Comparison of ENCODE assay signal across 10 cellular contexts in the genomic region with DNA sequence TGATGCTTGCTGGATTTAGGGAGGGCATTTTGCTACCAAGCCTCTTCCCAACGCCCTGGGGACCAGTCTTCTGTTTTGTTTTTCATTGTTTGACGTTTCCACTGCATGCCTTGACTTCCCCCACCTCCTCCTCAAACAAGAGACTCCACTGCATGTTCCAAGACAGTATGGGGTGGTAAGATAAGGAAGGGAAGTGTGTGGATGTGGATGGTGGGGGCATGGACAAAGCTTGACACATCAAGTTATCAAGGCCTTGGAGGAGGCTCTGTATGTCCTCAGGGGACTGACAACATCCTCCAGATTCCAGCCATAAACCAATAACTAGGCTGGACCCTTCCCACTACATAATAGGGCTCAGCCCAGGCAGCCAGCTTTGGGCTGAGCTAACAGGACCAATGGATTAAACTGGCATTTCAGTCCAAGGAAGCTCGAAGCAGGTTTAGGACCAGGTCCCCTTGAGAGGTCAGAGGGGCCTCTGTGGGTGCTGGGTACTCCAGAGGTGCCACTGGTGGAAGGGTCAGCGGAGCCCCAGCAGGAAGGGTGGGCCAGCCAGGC. TPM values are rescaled to one million over a fixed set of nuclear protein-coding genes. Genes with fewer than 3 reads are reported as not detected.
DNase-seq lines count a peak whose midpoint lies in the region; ATAC-seq and TF ChIP-seq lines count a peak whose summit lies in the region.
"Had no signal": no experiment of that assay in that cellular context is flagged by ENCODE, and none has a peak within 500 bp of the region (broad histone marks: within the 10 kb centered on the region; RNA-seq: fewer than 3 reads in every experiment).

No MANE protein-coding gene starts in this region.

- ATAC-seq in heart left ventricle = no peak
- ATAC-seq in left ventricle myocardium superior = no peak
- no peak for ATAC-seq in upper lobe of left lung (ENCODE audit: low FRiP score in 2 of 2)
- no peak for ATAC-seq in HG03460 (IDR thresholded peaks at IDR 0.05; ENCODE audit: unreplicated experiment)

- H3K4me1 ChIP-seq in heart left ventricle (peaks cover 16 to 85% (median 70%) of the 10 kb centered on the region in 12 donors), upper lobe of left lung (peaks cover 55 to 64% (median 59%) of the 10 kb centered on the region in 4 donors)

- H3K4me1 Mint-ChIP-seq in nephron = peaks cover 87% of the 10 kb centered on the region

- no peaks in the 10 kb centered on the region for H3K9me3 ChIP-seq in heart left ventricle
- H3K9me3 ChIP-seq in upper lobe of left lung = no peaks in the 10 kb centered on the region
- H3K9me3 ChIP-seq: SJCRH30 had no signal

- peaks cover 35% of the 10 kb centered on the region for H3K36me3 Mint-ChIP-seq in nephron (ENCODE audit: low read depth)

- H3K27me3 Mint-ChIP-seq in nephron (ENCODE audit: low read depth) = peaks cover 3% of the 10 kb centered on the region

- peak overlapping the region in 1 of 3 experiments; percentile 99 for H3K27ac Mint-ChIP-seq in nephron

- intact Hi-C loops in heart left ventricle (cut with DNase I) (loop anchor here in 6 of 10 donors (5.0 kb wide), 3 partner anchors 35 to 90 kb away; partner anchors contain the start of genes PCDHGC3 (in 5 of the 6) and PCDHGA11 (in 1 of the 6)), left ventricle myocardium superior (cut with micrococcal nuclease) (no loop called here)

- DNase-seq in heart left ventricle (no peak), left ventricle myocardium superior (no peak), upper lobe of left lung (no peak), AG08395 (ENCODE audit: low spot score) (no peak), mesenteric fat pad (ENCODE audit: low spot score) (no peak)

- peak overlapping the region in 2 of 3 experiments; percentile 47 to 55 for H3K4me3 Mint-ChIP-seq in nephron

- H3K27me3 ChIP-seq in heart left ventricle = no peaks in the 10 kb centered on the region
- H3K27me3 ChIP-seq in upper lobe of left lung = no peaks in the 10 kb centered on the region
- H3K27me3 ChIP-seq: cardiac muscle cell, SJCRH30 had no signal

- TF ChIP-seq CTCF in heart left ventricle (IDR thresholded peaks at IDR 0.05) (no peak), nephron (IDR thresholded peaks at IDR 0.05; ENCODE audit: unreplicated experiment in 3 of 3) (no peak), upper lobe of left lung (IDR thresholded peaks at IDR 0.05) (no peak)

- peak overlapping the region in 11 of 12 donors; percentile 79 to 96 (median 91) for H3K27ac ChIP-seq in heart left ventricle
- peak overlapping the region; percentile 92 for H3K27ac ChIP-seq in cingulate gyrus (ENCODE audit: low read depth, low read length)
- H3K27ac ChIP-seq in upper lobe of left lung = peak overlapping the region; percentile 79 to 92 (median 88)
- H3K27ac ChIP-seq: cardiac muscle cell had no signal

- no peaks in the 10 kb centered on the region for H3K9me3 Mint-ChIP-seq in nephron

- H3K36me3 ChIP-seq in heart left ventricle (peaks cover 0 to 44% (median 38%) of the 10 kb centered on the region in 9 donors), upper lobe of left lung (peaks cover 2 to 41% (median 13%) of the 10 kb centered on the region in 4 donors)
- H3K36me3 ChIP-seq: cardiac muscle cell had no signal

- H3K4me3 ChIP-seq in heart left ventricle (peak overlapping the region in 2 of 12 donors; percentile 54 to 66), upper lobe of left lung (peak overlapping the region in 1 of 4 donors; percentile 57)
- H3K4me3 ChIP-seq: SJCRH30 had no signal

- WGBS in heart left ventricle, 4 donors = 71 to 74% (median 73%) methylated on average over 4 of the region's 4 CpGs
- WGBS in upper lobe of left lung, 2 donors = 69 to 72% methylated on average over 2 to 4 of the region's 4 CpGs

- no peak for TF ChIP-seq POLR2A in heart left ventricle (IDR thresholded peaks at IDR 0.05)
- TF ChIP-seq POLR2A in upper lobe of left lung (IDR thresholded peaks at IDR 0.05) = no peak

- TF ChIP-seq EP300 in upper lobe of left lung (IDR thresholded peaks at IDR 0.05) = no peak

RNA-seq across cellular contexts. Expression of gene PCDHGC5, which starts 23.0 kb away (rescaled TPM):
- total RNA-seq in heart left ventricle (1 to 10 TPM; 1.5 to 5.4 (median 3.0) TPM), left ventricle myocardium superior (3.2 TPM), upper lobe of left lung (10 to 100 TPM in 1 of 6 donors, 1 to 10 TPM in 3, under 1 TPM in 2; 0.61 to 11.5 (median 1.4) TPM), mesenteric fat pad (1.1 TPM)
- 1 to 10 TPM in 1 of 2 donors, under 1 TPM in 1; 0.72 to 5.4 TPM for polyA plus RNA-seq in heart left ventricle
- polyA plus RNA-seq: cardiac muscle cell had no signal

RNA-seq across cellular contexts. Expression of gene PCDHGC4, which starts 27.0 kb away (rescaled TPM):
- 10 to 100 TPM in 1 of 9 donors, 1 to 10 TPM in 8; 1.7 to 10.4 (median 2.9) TPM for total RNA-seq in heart left ventricle
- 1 to 10 TPM in 1 of 2 donors, under 1 TPM in 1; 0.39 to 4.2 TPM for polyA plus RNA-seq in heart left ventricle
- total RNA-seq in left ventricle myocardium superior = 2.5 TPM
- total RNA-seq in upper lobe of left lung = 10 to 100 TPM in 1 of 6 donors, 1 to 10 TPM in 4, under 1 TPM in 1; 0.69 to 24.7 (median 1.8) TPM
- 1.7 TPM for total RNA-seq in mesenteric fat pad

RNA-seq across cellular contexts. Expression of gene PCDHGC3, which starts 36.1 kb away (rescaled TPM):
- total RNA-seq in heart left ventricle (10 to 100 TPM; 12.3 to 32.5 (median 18.4) TPM), left ventricle myocardium superior (13.4 TPM), upper lobe of left lung (100 to 1,000 TPM in 1 of 6 donors, 10 to 100 TPM in 5; 26.4 to 116 (median 50.1) TPM), mesenteric fat pad (46.8 TPM)
- 10 to 100 TPM; 23.3 to 34.8 TPM for polyA plus RNA-seq in heart left ventricle
